In genomic region chr22:23200896-23201295, GRCh38 we compare ENCODE assay signal across 26 cellular contexts. TPM values are rescaled to one million over a fixed set of nuclear protein-coding genes. Genes with fewer than 3 reads are reported as not detected.
A peak's percentile ranks its signal among the peaks of the same experiment; 100 is the strongest.
DNase-seq lines count a peak whose midpoint lies in the region; ATAC-seq and TF ChIP-seq lines count a peak whose summit lies in the region.
"Had no signal": no experiment of that assay in that cellular context is flagged by ENCODE, and none has a peak within 500 bp of the region (broad histone marks: within the 10 kb centered on the region; RNA-seq: fewer than 3 reads in every experiment).

No MANE protein-coding gene starts in this region.

- peak overlapping the region; percentile 31 for H3K27ac ChIP-seq in RWPE2 (ENCODE audit: poor library complexity, severe bottlenecking)
- H3K27ac ChIP-seq: esophagus squamous epithelium, GM23248, neural progenitor cell, SK-N-MC had no signal

- no peaks in the 10 kb centered on the region for H3K27me3 ChIP-seq in RWPE2 (ENCODE audit: insufficient read depth, poor library complexity, severe bottlenecking)
- H3K27me3 ChIP-seq: esophagus squamous epithelium, neural progenitor cell had no signal

- peak overlapping the region in 4 of 6 donors; percentile 30 to 73 (median 50) for H3K27ac Mint-ChIP-seq in immature natural killer cell
- no peak overlapping the region for H3K27ac Mint-ChIP-seq in glutamatergic neuron (ENCODE audit: unreplicated experiment)
- H3K27ac Mint-ChIP-seq: activated CD8-positive, alpha-beta memory T cell treated with anti-CD3 and anti-CD28 coated beads, Interleukin-2, amount 10 ng/mL, durations not matched to agents 7 days and 5 days; neural progenitor cell had no signal

- TF ChIP-seq CTCF in RWPE2 (IDR thresholded peaks at IDR 0.05; ENCODE audit: poor library complexity, severe bottlenecking) (no peak), glutamatergic neuron (IDR thresholded peaks at IDR 0.05; ENCODE audit: partially characterized antibody, unreplicated experiment) (no peak)

- H3K36me3 ChIP-seq in RWPE2 (ENCODE audit: low read depth) = peaks cover 45% of the 10 kb centered on the region
- H3K36me3 ChIP-seq: neural progenitor cell had no signal

- H3K9me3 ChIP-seq in RWPE2 (ENCODE audit: severe bottlenecking) = peaks cover 15% of the 10 kb centered on the region
- H3K9me3 ChIP-seq: esophagus squamous epithelium had no signal

- TF ChIP-seq POLR2A in GM18505 (IDR thresholded peaks at IDR 0.05; ENCODE audit: borderline replicate concordance, extremely low read depth, insufficient read depth, insufficient read length) = no peak

- ATAC-seq in left ventricle myocardium superior = no peak
- no peak for ATAC-seq in RWPE2 (ENCODE audit: low read depth)
- no peak for ATAC-seq in activated CD4-positive, CD25-positive, alpha-beta regulatory T cell treated with anti-CD3 and anti-CD28 coated beads, Interleukin-2, amount 50 U/mL, for 24 hours
- ATAC-seq in GM18505 (IDR thresholded peaks at IDR 0.05; ENCODE audit: unreplicated experiment) = no peak
- ATAC-seq in HG02840 (IDR thresholded peaks at IDR 0.05; ENCODE audit: low FRiP score, unreplicated experiment) = no peak
- ATAC-seq: activated CD8-positive, alpha-beta memory T cell treated with anti-CD3 and anti-CD28 coated beads, Interleukin-2, amount 10 ng/mL, durations not matched to agents 7 days and 5 days; HepG2; left lobe of liver; Panc1 had no signal

- H3K27me3 Mint-ChIP-seq in immature natural killer cell (ENCODE audit: low read depth in 3 of 3) = peaks cover 8 to 33% (median 11%) of the 10 kb centered on the region in 3 donors
- H3K27me3 Mint-ChIP-seq in glutamatergic neuron (ENCODE audit: unreplicated experiment) = peaks cover 16% of the 10 kb centered on the region
- H3K27me3 Mint-ChIP-seq: activated CD8-positive, alpha-beta memory T cell treated with anti-CD3 and anti-CD28 coated beads, Interleukin-2, amount 10 ng/mL, durations not matched to agents 7 days and 5 days; CD4-positive, CD25-positive, alpha-beta regulatory T cell had no signal

- intact Hi-C loops in left ventricle myocardium superior (cut with micrococcal nuclease) = no loop called here
- intact Hi-C loops in cardiac septum (cut with DNase I) = no loop called here

- peaks cover 0 to 7% (median 0%) of the 10 kb centered on the region in 3 donors for H3K36me3 Mint-ChIP-seq in immature natural killer cell
- H3K36me3 Mint-ChIP-seq in glutamatergic neuron (ENCODE audit: unreplicated experiment) = no peaks in the 10 kb centered on the region
- H3K36me3 Mint-ChIP-seq: activated CD8-positive, alpha-beta memory T cell treated with anti-CD3 and anti-CD28 coated beads, Interleukin-2, amount 10 ng/mL, durations not matched to agents 7 days and 5 days had no signal

- DNase-seq in left ventricle myocardium superior (peak; percentile 19), cardiac septum (ENCODE audit: low spot score) (no peak), RWPE2 (ENCODE audit: low spot score) (no peak), immature natural killer cell (no peak), glutamatergic neuron (no peak)
- DNase-seq: activated CD4-positive, alpha-beta T cell treated with anti-CD3 and anti-CD28 coated beads for 1 hour; activated CD8-positive, alpha-beta memory T cell treated with anti-CD3 and anti-CD28 coated beads, Interleukin-2, amount 10 ng/mL, durations not matched to agents 7 days and 5 days; amygdala; CD4-positive, CD25-positive, alpha-beta regulatory T cell; effector CD4-positive, alpha-beta T cell; esophagus squamous epithelium; GM23248; midbrain; NCI-H146; NCI-H2171 treated with DMSO at 0.1 percent for 48 hours; NCI-H82; stimulated activated CD8-positive, alpha-beta memory T cell treated with anti-CD3 and anti-CD28 coated beads, Interleukin-4, amount 100 ng/mL, for 48 hours had no signal

- H3K4me3 ChIP-seq in RWPE2 (ENCODE audit: severe bottlenecking) = no peak overlapping the region
- H3K4me3 ChIP-seq: esophagus squamous epithelium, GM23248, neural progenitor cell, SK-N-MC had no signal

- peaks cover 18% of the 10 kb centered on the region for H3K4me1 ChIP-seq in RWPE2 (ENCODE audit: insufficient read depth, poor library complexity, severe bottlenecking)

- H3K4me3 Mint-ChIP-seq in immature natural killer cell = peak overlapping the region in 1 of 5 donors; percentile 49
- no peak overlapping the region for H3K4me3 Mint-ChIP-seq in glutamatergic neuron (ENCODE audit: unreplicated experiment)
- H3K4me3 Mint-ChIP-seq: activated CD8-positive, alpha-beta memory T cell treated with anti-CD3 and anti-CD28 coated beads, Interleukin-2, amount 10 ng/mL, durations not matched to agents 7 days and 5 days; CD4-positive, CD25-positive, alpha-beta regulatory T cell; neural progenitor cell had no signal

- H3K4me1 Mint-ChIP-seq in immature natural killer cell = peaks cover 59 to 97% of the 10 kb centered on the region in 2 donors
- peaks cover 57% of the 10 kb centered on the region for H3K4me1 Mint-ChIP-seq in glutamatergic neuron (ENCODE audit: low read depth, unreplicated experiment)
- H3K4me1 Mint-ChIP-seq: activated CD8-positive, alpha-beta memory T cell treated with anti-CD3 and anti-CD28 coated beads, Interleukin-2, amount 10 ng/mL, durations not matched to agents 7 days and 5 days had no signal

- H3K9me3 Mint-ChIP-seq in immature natural killer cell = peaks cover 0 to 2% (median 0%) of the 10 kb centered on the region in 6 donors
- H3K9me3 Mint-ChIP-seq in glutamatergic neuron (ENCODE audit: unreplicated experiment) = peaks cover 17% of the 10 kb centered on the region

RNA-seq across cellular contexts. Expression of gene BCR, which starts 20.6 kb away (rescaled TPM):
- total RNA-seq in left ventricle myocardium superior (25.0 TPM), cardiac septum (24.3 TPM), glutamatergic neuron (ENCODE audit: unreplicated experiment) (268 TPM)
- 10 to 100 TPM in 1 of 3 donors, 1 to 10 TPM in 2; 4.1 to 12.5 (median 5.6) TPM for polyA plus RNA-seq in immature natural killer cell

RNA-seq across cellular contexts. Expression of gene RAB36, which starts 55.6 kb away (rescaled TPM):
- total RNA-seq in left ventricle myocardium superior (0.74 TPM), cardiac septum (0.70 TPM), glutamatergic neuron (ENCODE audit: unreplicated experiment) (2.0 TPM)
- 1 to 10 TPM in 2 of 3 donors, not detected in 1; 1.8 to 3.7 TPM for polyA plus RNA-seq in immature natural killer cell

RNA-seq across cellular contexts. Expression of gene RSPH14, which starts 59.1 kb away (rescaled TPM):
- total RNA-seq in left ventricle myocardium superior = not detected
- not detected for total RNA-seq in cardiac septum
- under 1 TPM in 2 of 3 donors, not detected in 1; 0.26 to 0.66 TPM for polyA plus RNA-seq in immature natural killer cell
- total RNA-seq in glutamatergic neuron (ENCODE audit: unreplicated experiment) = 1.7 TPM
- total RNA-seq: activated CD8-positive, alpha-beta memory T cell treated with anti-CD3 and anti-CD28 coated beads, Interleukin-2, amount 10 ng/mL, durations not matched to agents 7 days and 5 days; CD4-positive, CD25-positive, alpha-beta regulatory T cell; esophagus squamous epithelium; glomerular endothelial cell; GM23248 had no signal
- polyA plus RNA-seq: GM23248 had no signal

Comparison
In these comparisons a context has a peak if more than half of its experiments do, and no peak if none do; other contexts are left out.
1. RNA of gene BCR, which starts 20.6 kb away (total RNA-seq): 268 TPM in glutamatergic neuron (single experiment); 25.0 TPM in left ventricle myocardium superior (single experiment) and 24.3 TPM in cardiac septum (single experiment); every median in the first group is over 10 times any median in the second.